Comparison of ENCODE assay signal across 31 cellular contexts in the genomic region with DNA sequence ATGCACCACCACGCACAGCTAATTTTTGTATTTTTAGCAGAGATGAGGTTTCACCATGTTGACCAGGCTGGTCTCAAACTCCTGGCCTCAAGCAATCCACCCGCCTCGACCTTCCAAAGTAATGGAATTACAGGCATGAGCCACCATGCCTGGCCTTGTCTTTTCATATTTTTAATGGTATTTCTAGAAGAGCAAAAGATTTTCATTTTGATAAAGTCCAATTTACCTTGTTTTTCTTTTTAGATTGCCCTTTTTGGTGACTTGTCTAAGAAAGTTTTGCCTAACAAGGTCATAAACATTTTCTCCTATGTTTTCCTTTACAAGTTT. TPM values are rescaled to one million over a fixed set of nuclear protein-coding genes. Genes with fewer than 3 reads are reported as not detected.
"Had no signal": no experiment of that assay in that cellular context is flagged by ENCODE, and none has a peak within 500 bp of the region (broad histone marks: within the 10 kb centered on the region; RNA-seq: fewer than 3 reads in every experiment).

No MANE protein-coding gene starts in this region.

- H3K9me3 Mint-ChIP-seq: activated naive CD4-positive, alpha-beta T cell treated with anti-CD3 and anti-CD28 coated beads, Interleukin-2, amount 50 U/mL, for 24 hours; activated T-cell treated with anti-CD3 and anti-CD28 coated beads, Interleukin-2, amount 50 U/mL, for 24 hours; activated T-helper 1 cell treated with anti-CD3 and anti-CD28 coated beads, Interleukin-12 subunit alpha, Interleukin-12 subunit beta, Interleukin-2, Interleukin-4 antibody, amounts not matched to agents 30 ng/mL and 10 ng/mL and 1 ng/mL, durations not matched to agents 14 hours and 24 hours and 36 hours had no signal

- ATAC-seq: activated CD8-positive, alpha-beta memory T cell treated with anti-CD3 and anti-CD28 coated beads, Interleukin-2, amount 10 ng/mL, durations not matched to agents 7 days and 5 days; SK-N-SH treated with all-trans-retinoic acid at 6 μM for 48 hours had no signal

- H3K4me1 ChIP-seq: breast epithelium had no signal

- DNase-seq: activated CD4-positive, alpha-beta T cell treated with anti-CD3 and anti-CD28 coated beads for 48 hours; activated CD4-positive, alpha-beta T cell treated with anti-CD3 and anti-CD28 coated beads, Interleukin-2, amount 50 U/mL, for 48 hours; activated CD4-positive, CD25-positive, alpha-beta regulatory T cell treated with anti-CD3 and anti-CD28 coated beads, Interleukin-2, amount 50 U/mL, for 72 hours; activated CD8-positive, alpha-beta memory T cell treated with anti-CD3 and anti-CD28 coated beads, Interleukin-2, amount 10 ng/mL, durations not matched to agents 7 days and 5 days; activated effector memory CD4-positive, alpha-beta T cell treated with Interleukin-2 at 50 U/mL for 16 hours; activated naive CD4-positive, alpha-beta T cell; activated T-cell treated with anti-CD3 and anti-CD28 coated beads, Interleukin-2, amount 50 U/mL, for 24 hours; aorta; caudate nucleus; MG63; MV-4-11; NCI-H1105; NCI-H1436 treated with DMSO at 0.1 percent for 48 hours; NCI-H187; NCI-H2081; NCI-H2171 treated with DMSO at 0.1 percent for 48 hours; NCI-H226; NCI-H510A; NCI-H82; RPMI8226; SHP77; SW 1271 had no signal

- H3K4me2 ChIP-seq: KMS-11 had no signal

- H3K4me3 Mint-ChIP-seq: activated CD8-positive, alpha-beta memory T cell treated with anti-CD3 and anti-CD28 coated beads, Interleukin-2, amount 10 ng/mL, durations not matched to agents 7 days and 5 days; activated naive CD4-positive, alpha-beta T cell treated with anti-CD3 and anti-CD28 coated beads, Interleukin-2, amount 50 U/mL, for 24 hours; activated T-cell treated with anti-CD3 and anti-CD28 coated beads, Interleukin-2, amount 50 U/mL, for 24 hours; activated T-helper 1 cell treated with anti-CD3 and anti-CD28 coated beads, Interleukin-12 subunit alpha, Interleukin-12 subunit beta, Interleukin-2, Interleukin-4 antibody, amounts not matched to agents 30 ng/mL and 10 ng/mL and 1 ng/mL, durations not matched to agents 14 hours and 24 hours and 36 hours; T-helper 2 cell treated with Interferon-gamma antibody and Interleukin-4, amounts not matched to agents 5 μg/mL and 100 μg/mL, for 36 hours had no signal

- H3K9me3 ChIP-seq: breast epithelium, SJSA1 had no signal

- H3K4me1 Mint-ChIP-seq: activated naive CD4-positive, alpha-beta T cell treated with anti-CD3 and anti-CD28 coated beads, Interleukin-2, amount 50 U/mL, for 24 hours had no signal

- H3K27ac Mint-ChIP-seq: activated CD8-positive, alpha-beta memory T cell treated with anti-CD3 and anti-CD28 coated beads, Interleukin-2, amount 10 ng/mL, durations not matched to agents 7 days and 5 days; activated naive CD4-positive, alpha-beta T cell treated with anti-CD3 and anti-CD28 coated beads, Interleukin-2, amount 50 U/mL, for 24 hours; activated T-cell treated with anti-CD3 and anti-CD28 coated beads, Interleukin-2, amount 50 U/mL, for 24 hours; activated T-helper 1 cell treated with anti-CD3 and anti-CD28 coated beads, Interleukin-12 subunit alpha, Interleukin-12 subunit beta, Interleukin-2, Interleukin-4 antibody, amounts not matched to agents 30 ng/mL and 10 ng/mL and 1 ng/mL, durations not matched to agents 14 hours and 24 hours and 36 hours; T-helper 2 cell treated with Interferon-gamma antibody and Interleukin-4, amounts not matched to agents 5 μg/mL and 100 μg/mL, for 36 hours had no signal

- H3K27ac ChIP-seq: breast epithelium, KMS-11 had no signal

- H3K4me3 ChIP-seq: breast epithelium, MG63, SJSA1 had no signal

- H3K36me3 Mint-ChIP-seq: activated naive CD4-positive, alpha-beta T cell treated with anti-CD3 and anti-CD28 coated beads, Interleukin-2, amount 50 U/mL, for 24 hours had no signal

- H3K36me3 ChIP-seq: breast epithelium, MG63, SJSA1 had no signal

- H3K27me3 Mint-ChIP-seq: activated naive CD4-positive, alpha-beta T cell treated with anti-CD3 and anti-CD28 coated beads, Interleukin-2, amount 50 U/mL, for 24 hours; activated T-cell treated with anti-CD3 and anti-CD28 coated beads, Interleukin-2, amount 50 U/mL, for 24 hours had no signal

- H3K9ac ChIP-seq: KMS-11 had no signal

- H3K27me3 ChIP-seq: breast epithelium, MG63, SJSA1 had no signal

RNA-seq across cellular contexts. Expression of a gene that starts 45.5 kb away (rescaled TPM):
- total RNA-seq: OCI-LY7 had no signal

RNA-seq across cellular contexts. Expression of a gene that starts 56.5 kb away (rescaled TPM):
- total RNA-seq: activated CD8-positive, alpha-beta memory T cell treated with anti-CD3 and anti-CD28 coated beads, Interleukin-2, amount 10 ng/mL, durations not matched to agents 7 days and 5 days; activated T-helper 1 cell treated with anti-CD3 and anti-CD28 coated beads, Interleukin-12 subunit alpha, Interleukin-12 subunit beta, Interleukin-2, Interleukin-4 antibody, amounts not matched to agents 30 ng/mL and 10 ng/mL and 1 ng/mL, durations not matched to agents 14 hours and 24 hours and 36 hours; OCI-LY7; T-helper 1 cell treated with Interleukin-12 subunit alpha and Interleukin-12 subunit beta and Interleukin-4 antibody, amounts not matched to agents 30 ng/mL and 1 ng/mL, for 36 hours had no signal
